In the genomic region with DNA sequence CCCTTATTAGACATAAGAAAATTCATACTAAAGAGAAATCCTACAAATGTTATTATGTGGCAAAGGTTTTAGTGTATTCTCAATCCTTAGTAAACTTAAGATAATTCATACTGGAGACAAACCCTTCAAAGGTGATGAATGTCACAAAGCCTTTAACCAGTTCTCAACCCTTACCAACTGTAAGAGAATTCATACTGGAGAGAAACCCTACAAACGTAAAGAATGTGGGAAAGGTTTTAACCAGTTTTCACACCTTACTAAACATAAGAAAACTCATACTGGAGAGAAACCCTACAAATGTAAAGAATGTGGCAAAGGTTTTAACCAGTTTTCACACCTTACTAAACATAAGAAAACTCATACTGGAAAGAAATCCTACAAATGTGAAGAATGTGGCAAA, we compare ENCODE assay signal across 26 cellular contexts.
"Had no signal": no experiment of that assay in that cellular context is flagged by ENCODE, and none has a peak within 500 bp of the region (broad histone marks: within the 10 kb centered on the region; RNA-seq: fewer than 3 reads in every experiment).

No MANE protein-coding gene starts in this region.

- H3K27ac ChIP-seq: stomach, suprapubic skin, testis, thoracic aorta, thyroid gland, tibial artery, tibial nerve, transverse colon, upper lobe of left lung, upper lobe of right lung, uterus, vagina had no signal

- H3K36me3 ChIP-seq: stomach, suprapubic skin, thoracic aorta, thyroid gland, tibial artery, tibial nerve, transverse colon, upper lobe of left lung, upper lobe of right lung, uterus, vagina had no signal

- H3K9me3 ChIP-seq: suprapubic skin, testis, thyroid gland, upper lobe of right lung, uterus, vagina had no signal

- H3K4me1 ChIP-seq: stomach, suprapubic skin, testis, thyroid gland, tibial nerve, transverse colon, upper lobe of left lung, upper lobe of right lung, uterus, vagina had no signal

- H3K4me3 ChIP-seq: stomach, suprapubic skin, testis, thoracic aorta, thyroid gland, tibial artery, tibial nerve, transverse colon, upper lobe of left lung, upper lobe of right lung, uterus, vagina had no signal

- H3K27me3 ChIP-seq: stomach, suprapubic skin, testis, thyroid gland, tibial artery, tibial nerve, transverse colon, upper lobe of left lung, upper lobe of right lung, uterus, vagina had no signal

- DNase-seq: stimulated activated CD4-positive, alpha-beta T cell treated with anti-CD3 and anti-CD28 coated beads, Interleukin-2, amount 100 ng/mL, for 48 hours; stimulated activated CD4-positive, alpha-beta T cell treated with anti-CD3 and anti-CD28 coated beads, Interleukin-4, amount 100 ng/mL, for 1 hour; stimulated activated CD4-positive, alpha-beta T cell treated with anti-CD3 and anti-CD28 coated beads, Interleukin-4, amount 100 ng/mL, for 24 hours; stimulated activated CD4-positive, alpha-beta T cell treated with anti-CD3 and anti-CD28 coated beads, Interleukin-4, amount 100 ng/mL, for 4 hours; stimulated activated CD8-positive, alpha-beta memory T cell treated with anti-CD3 and anti-CD28 coated beads, Interleukin-4, amount 100 ng/mL, for 48 hours; stimulated activated naive B cell treated with anti-CD40 and anti-IgM and Interleukin-4, amounts not matched to agents 10 μg/mL and 1 μg/mL and 100 μg/mL, for 72 hours; stimulated activated naive CD4-positive, alpha-beta T cell; stimulated activated naive CD4-positive, alpha-beta T cell treated with Interleukin-2 at 50 U/mL for 16 hours; stimulated activated naive CD8-positive, alpha-beta T cell treated with anti-CD3 and anti-CD28 coated beads, Interleukin-15, amount 100 ng/mL, for 72 hours; stimulated activated naive CD8-positive, alpha-beta T cell treated with anti-CD3 and anti-CD28 coated beads, Interleukin-15, Interleukin-2, amounts not matched to agents 100 U/mL and 50 U/mL, for 24 hours; stomach; substantia nigra; testis; thyroid gland; tibial artery; transverse colon; upper lobe of left lung; upper lobe of right lung; uterus had no signal

- FAIRE-seq: urothelium cell line had no signal

- ATAC-seq: stimulated activated effector memory CD8-positive, alpha-beta T cell treated with anti-CD3 and anti-CD28 coated beads, Interleukin-12 subunit alpha, Interleukin-12 subunit beta, amount 100 ng/mL, for 72 hours; stimulated activated memory B cell treated with anti-CD40 and anti-IgM and Interleukin-4, amounts not matched to agents 10 μg/mL and 1 μg/mL and 100 μg/mL, for 72 hours; stimulated activated naive B cell treated with anti-CD40 and anti-IgM and Interleukin-4, amounts not matched to agents 10 μg/mL and 1 μg/mL and 100 μg/mL, for 72 hours; stimulated activated naive CD8-positive, alpha-beta T cell treated with anti-CD3 and anti-CD28 coated beads, Interleukin-15, amount 100 ng/mL, for 72 hours; stimulated activated naive CD8-positive, alpha-beta T cell treated with anti-CD3 and anti-CD28 coated beads, Interleukin-15, Interleukin-2, amounts not matched to agents 100 U/mL and 50 U/mL, for 24 hours; upper lobe of right lung had no signal
